In genomic region chr10:97279121-97279815, GRCh38 we compare ENCODE assay signal across 8 cellular contexts. TPM values are rescaled to one million over a fixed set of nuclear protein-coding genes. Genes with fewer than 3 reads are reported as not detected.
DNase-seq lines count a peak whose midpoint lies in the region; ATAC-seq and TF ChIP-seq lines count a peak whose summit lies in the region.

No MANE protein-coding gene starts in this region.

- no peak overlapping the region for H3K27ac ChIP-seq in PC-3 (ENCODE audit: low read length)
- H3K27ac ChIP-seq in fibroblast of lung (ENCODE audit: insufficient read depth, low read length) = peak overlapping the region; percentile 45
- H3K27ac ChIP-seq in psoas muscle = peak overlapping the region; percentile 57

- WGBS in psoas muscle, 3 donors = 73 to 76% (median 73%) methylated on average over 9 of the region's 9 CpGs

- H3F3A ChIP-seq in PC-3 (ENCODE audit: low read length, unreplicated experiment) = no peaks in the 10 kb centered on the region

- no TSS peak for BruUV-seq in PC-3 (replicated peaks; lab: Mats Ljungman, UMichigan)

- intact Hi-C loops in PC-3 (cut with micrococcal nuclease) = loop anchor here (2.0 kb wide), 2 partner anchors 54 to 76 kb away; no protein-coding TSS in a partner anchor
- intact Hi-C loops in psoas muscle (cut with DNase I) = loop anchor here (2.0 kb wide), 1 partner anchor 54 kb away; no protein-coding TSS in a partner anchor

- DNase-seq in EL (peak; percentile 39), PC-3 (peak; percentile 6), fibroblast of lung (ENCODE audit: low read depth in 2 of 2) (peak; percentile 14 to 68), psoas muscle (no peak), pons (ENCODE audit: low spot score) (no peak), HEK293T (ENCODE audit: extremely low spot score) (no peak), putamen (ENCODE audit: low spot score) (no peak)

- H2AFZ ChIP-seq in PC-3 (ENCODE audit: low read length) (no peak overlapping the region), fibroblast of lung (ENCODE audit: low read length) (no peak overlapping the region)

- H3K4me3 ChIP-seq in PC-3 (ENCODE audit: low read length) (no peak overlapping the region), fibroblast of lung (replicated peaks in 1 of 4; ENCODE audit: control extremely low read depth in 1 of 4, insufficient read depth in 1 of 4, low read depth in 3 of 4, low read length in 4 of 4) (no peak overlapping the region), psoas muscle (peak overlapping the region; percentile 1)

- POLR2A ChIA-PET in PC-3 (lab: Charles Lee; ENCODE audit: unreplicated experiment) (interaction anchor here (0.6 to 1.0 kb wide), 2 partner anchors 54 to 94 kb away, joined by 3 to 4 read pairs; no protein-coding TSS in a partner anchor), HEK293T (lab: Yijun Ruan, JAX) (interaction anchor here (0.9 to 2.1 kb wide), 4 partner anchors 11 to 122 kb away, joined by 3 to 17 read pairs (median 7); partner anchors contain the start of genes ARHGAP19, FRAT2 and RRP12)

- peaks cover 10% of the 10 kb centered on the region for H3K4me1 ChIP-seq in PC-3 (ENCODE audit: insufficient read depth, low read length)
- peaks cover 4% of the 10 kb centered on the region for H3K4me1 ChIP-seq in fibroblast of lung (ENCODE audit: control insufficient read depth, extremely low read depth, insufficient read depth, low read length)
- H3K4me1 ChIP-seq in psoas muscle = peaks cover 17% of the 10 kb centered on the region

- H3K36me3 ChIP-seq in PC-3 (ENCODE audit: low read depth, low read length) (no peaks in the 10 kb centered on the region), fibroblast of lung (ENCODE audit: control insufficient read depth, insufficient read depth, low read length) (no peaks in the 10 kb centered on the region), psoas muscle (ENCODE audit: insufficient read depth in 1 of 2, low read depth in 1 of 2) (no peaks in the 10 kb centered on the region)

- H3K79me2 ChIP-seq in PC-3 (ENCODE audit: low read length) = peaks cover 3% of the 10 kb centered on the region; the same call in 1 of the 2 replicates
- peaks cover 12% of the 10 kb centered on the region for H3K79me2 ChIP-seq in fibroblast of lung (ENCODE audit: control insufficient read depth, insufficient read depth, low read length)

- H3K9me3 ChIP-seq in PC-3 (ENCODE audit: low read length) = no peaks in the 10 kb centered on the region
- no peaks in the 10 kb centered on the region for H3K9me3 ChIP-seq in fibroblast of lung (ENCODE audit: control insufficient read depth, insufficient read depth, low read depth, low read length)
- H3K9me3 ChIP-seq in psoas muscle = no peaks in the 10 kb centered on the region

- no peaks in the 10 kb centered on the region for H3K27me3 ChIP-seq in PC-3 (ENCODE audit: low read length)
- no peaks in the 10 kb centered on the region for H3K27me3 ChIP-seq in fibroblast of lung (ENCODE audit: control insufficient read depth, insufficient read depth, low read length)
- no peaks in the 10 kb centered on the region for H3K27me3 ChIP-seq in psoas muscle (ENCODE audit: insufficient read depth in 3 of 3, low read length in 2 of 3)

- H3K9me2 ChIP-seq in PC-3 (replicated peaks; ENCODE audit: low read length) = no peaks in the 10 kb centered on the region

- no peak overlapping the region for H3K9ac ChIP-seq in PC-3 (ENCODE audit: low read length)
- no peak overlapping the region for H3K9ac ChIP-seq in fibroblast of lung (ENCODE audit: insufficient read depth, low read length)

- H4K20me1 ChIP-seq in PC-3 (ENCODE audit: low read length) (no peaks in the 10 kb centered on the region), fibroblast of lung (ENCODE audit: control insufficient read depth, extremely low read depth, insufficient read depth, low read length) (no peaks in the 10 kb centered on the region)

- CTCF ChIA-PET in PC-3 (lab: Charles Lee) (interaction anchor here (0.7 to 1.9 kb wide), 5 partner anchors 12 to 330 kb away, joined by 3 to 20 read pairs (median 5); partner anchors contain the start of gene FRAT1), HEK293T (lab: Yijun Ruan, JAX) (interaction anchor here (0.6 to 2.2 kb wide), 18 partner anchors 7 to 728 kb away, joined by 3 to 18 read pairs (median 5); partner anchors contain the start of gene RRP12)

- no peak overlapping the region for H3K4me2 ChIP-seq in PC-3 (ENCODE audit: low read length)
- H3K4me2 ChIP-seq in fibroblast of lung (ENCODE audit: extremely low read depth, insufficient read depth, low read length) = peak overlapping the region; percentile 28

- TF ChIP-seq CTCF in PC-3 (conservative IDR thresholded peaks at IDR 0.05; ENCODE audit: low read depth, low read length) = no peak
- no peak for TF ChIP-seq CTCF in fibroblast of lung (conservative IDR thresholded peaks at IDR 0.05 in 1 of 2, IDR thresholded peaks at IDR 0.05 in 1 of 2; ENCODE audit: low read depth in 1 of 2, low read length in 2 of 2)
- TF ChIP-seq CTCF in psoas muscle (IDR thresholded peaks at IDR 0.05) = no peak

- ATAC-seq in PC-3 (no peak), psoas muscle (peak in 3 of 4 donors; percentile 32 to 53 (median 48)), GM21528 (IDR thresholded peaks at IDR 0.05; ENCODE audit: low FRiP score, unreplicated experiment) (no peak)

TF ChIP-seq in HEK293T, 16 proteins besides CTCF, POLR2A, EP300 and RAD21:
- no peak for TF ChIP-seq ARNT (IDR thresholded peaks at IDR 0.05)
- no peak for TF ChIP-seq ZNF384 (IDR thresholded peaks at IDR 0.05)
- TF ChIP-seq BHLHE40 (IDR thresholded peaks at IDR 0.05; ENCODE audit: borderline replicate concordance) = no peak
- TF ChIP-seq ELF4 (IDR thresholded peaks at IDR 0.05) = no peak
- no peak for TF ChIP-seq L3MBTL2 (conservative IDR thresholded peaks at IDR 0.05)
- TF ChIP-seq, protein P1, sequence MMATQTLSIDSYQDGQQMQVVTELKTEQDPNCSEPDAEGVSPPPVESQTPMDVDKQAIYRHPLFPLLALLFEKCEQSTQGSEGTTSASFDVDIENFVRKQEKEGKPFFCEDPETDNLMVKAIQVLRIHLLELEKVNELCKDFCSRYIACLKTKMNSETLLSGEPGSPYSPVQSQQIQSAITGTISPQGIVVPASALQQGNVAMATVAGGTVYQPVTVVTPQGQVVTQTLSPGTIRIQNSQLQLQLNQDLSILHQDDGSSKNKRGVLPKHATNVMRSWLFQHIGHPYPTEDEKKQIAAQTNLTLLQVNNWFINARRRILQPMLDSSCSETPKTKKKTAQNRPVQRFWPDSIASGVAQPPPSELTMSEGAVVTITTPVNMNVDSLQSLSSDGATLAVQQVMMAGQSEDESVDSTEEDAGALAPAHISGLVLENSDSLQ (IDR thresholded peaks at IDR 0.05) = no peak
- no peak for TF ChIP-seq NFRKB (IDR thresholded peaks at IDR 0.05)
- TF ChIP-seq FOXA1 (IDR thresholded peaks at IDR 0.05) = no peak
- TF ChIP-seq SP1 (IDR thresholded peaks at IDR 0.05) = no peak
- no peak for TF ChIP-seq HDGF (IDR thresholded peaks at IDR 0.05; ENCODE audit: borderline replicate concordance)

RNA-seq across cellular contexts. Expression of gene ARHGAP19, which starts 13.2 kb away (rescaled TPM):
- total RNA-seq in PC-3 (2014; rRNA removed) (8.5 and 9.8 TPM in 2 replicates), fibroblast of lung (4.6 and 7.4 TPM in 2 replicates), psoas muscle (1 to 10 TPM; 1.2 to 3.9 (median 1.8) TPM)
- polyA plus RNA-seq in fibroblast of lung (5.6 and 9.0 TPM in 2 replicates), psoas muscle (1 to 10 TPM in 1 of 3 donors, under 1 TPM in 2; 0.77 to 1.8 (median 0.94) TPM)
- 3.2 and 7.3 TPM in 2 replicates for polyA plus RNA-seq in fibroblast of lung (2012)
- 3.6 and 9.7 TPM in 2 replicates for polyA minus RNA-seq in fibroblast of lung (ENCODE audit: low replicate concordance)

RNA-seq across cellular contexts. Expression of gene FRAT1, which starts 39.8 kb away (rescaled TPM):
- total RNA-seq in PC-3 (2014; rRNA removed) (4.1 and 4.4 TPM in 2 replicates), fibroblast of lung (2.8 TPM in 2 replicates), psoas muscle (1 to 10 TPM; 1.2 to 3.4 (median 2.7) TPM)
- polyA plus RNA-seq in fibroblast of lung (0.48 and 0.70 TPM in 2 replicates), psoas muscle (1 to 10 TPM in 2 of 3 donors, under 1 TPM in 1; 0.61 to 3.9 (median 1.6) TPM)
- polyA plus RNA-seq in fibroblast of lung (2012) = 1.1 and 1.7 TPM in 2 replicates
- 0.19 TPM in 1 of 2 replicates, not detected in the other for polyA minus RNA-seq in fibroblast of lung (ENCODE audit: low replicate concordance)

RNA-seq across cellular contexts. Expression of gene FRAT2, which starts 55.3 kb away (rescaled TPM):
- 19.2 and 26.7 TPM in 2 replicates for total RNA-seq in PC-3 (2014; rRNA removed)
- total RNA-seq in fibroblast of lung = 5.3 and 6.7 TPM in 2 replicates
- 2.0 and 2.2 TPM in 2 replicates for polyA plus RNA-seq in fibroblast of lung
- 2.0 and 2.3 TPM in 2 replicates for polyA plus RNA-seq in fibroblast of lung (2012)
- polyA minus RNA-seq in fibroblast of lung (ENCODE audit: low replicate concordance) = 0.94 and 1.1 TPM in 2 replicates
- total RNA-seq in psoas muscle = 10 to 100 TPM in 1 of 4 donors, 1 to 10 TPM in 3; 5.3 to 11.1 (median 6.6) TPM
- polyA plus RNA-seq in psoas muscle = 10 to 100 TPM in 2 of 3 donors, 1 to 10 TPM in 1; 3.2 to 28.4 (median 12.4) TPM

Comparison
In these comparisons a context has a peak if more than half of its experiments do, and no peak if none do; other contexts are left out.
1. DNase-seq: peak in EL (single experiment), PC-3 (single experiment) and fibroblast of lung (2 of 2); none in psoas muscle (0 of 2), pons (single experiment), HEK293T (single experiment) and putamen (single experiment).
2. ATAC-seq: peak in psoas muscle (3 of 4); none in PC-3 (single experiment) and GM21528 (single experiment).